ENCODE assay signal across 8 cellular contexts in the genomic region with DNA sequence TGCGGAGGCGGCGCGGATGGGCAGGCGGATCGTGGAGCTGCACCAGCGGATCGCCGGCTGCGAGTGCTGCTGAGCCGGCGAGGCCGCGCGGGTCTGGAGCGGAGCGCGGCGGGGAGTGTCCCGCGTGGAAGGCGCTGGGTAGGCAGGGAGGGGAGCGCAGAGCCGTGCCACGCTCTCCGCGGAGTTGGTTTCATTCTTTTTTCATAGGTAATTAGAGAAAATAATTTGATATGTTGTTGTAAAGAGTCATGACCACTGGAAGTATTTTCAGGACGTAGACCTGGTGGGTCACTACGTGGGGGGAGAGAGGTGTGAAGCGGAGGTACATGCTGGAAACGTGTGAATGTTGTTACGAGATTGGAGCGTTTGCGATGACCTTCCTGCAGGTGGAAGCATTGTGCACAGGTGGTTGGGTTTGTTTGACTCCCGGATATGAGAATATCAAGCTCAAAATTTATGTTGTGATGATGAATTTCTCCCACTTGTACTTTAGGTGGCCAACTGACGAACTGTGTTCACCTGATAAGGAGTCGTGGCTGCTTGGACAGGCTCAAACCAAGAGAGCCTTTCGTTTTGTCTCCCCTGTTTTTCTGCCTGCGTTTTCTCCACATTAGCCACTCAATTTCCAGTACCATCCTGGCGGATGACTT. TPM values are rescaled to one million over a fixed set of nuclear protein-coding genes. Genes with fewer than 3 reads are reported as not detected.
DNase-seq lines count a peak whose midpoint lies in the region; TF ChIP-seq lines count a peak whose summit lies in the region.

No MANE protein-coding gene starts in this region.

- H3K27me3 ChIP-seq in HAP-1 (ENCODE audit: low read depth) = no peaks in the 10 kb centered on the region
- H3K27me3 ChIP-seq in liver (ENCODE audit: control insufficient read depth in 4 of 4, insufficient read depth in 4 of 4, low read length in 3 of 4) = no peaks in the 10 kb centered on the region

- H3K4me1 ChIP-seq in HAP-1 (peaks cover 32% of the 10 kb centered on the region), liver (ENCODE audit: control insufficient read depth in 4 of 4, insufficient read depth in 4 of 4, low read length in 3 of 4) (peaks cover 5 to 34% (median 23%) of the 10 kb centered on the region in 4 donors)

- peak; percentile 59 for TF ChIP-seq CTCF in GM12875 (IDR thresholded peaks at IDR 0.05; ENCODE audit: borderline replicate concordance, insufficient read depth, low read depth, low read length)
- TF ChIP-seq CTCF in cardiac fibroblast (IDR thresholded peaks at IDR 0.05; ENCODE audit: low read depth, low read length) = peak; percentile 18
- peak; percentile 46 for TF ChIP-seq CTCF in liver (IDR thresholded peaks at IDR 0.05; ENCODE audit: low read depth, low read length, missing input control)

- WGBS in liver = 6% methylated on average over 40 of the region's 40 CpGs

- H3K36me3 ChIP-seq in HAP-1 (replicated peaks) (peaks cover 18% of the 10 kb centered on the region), liver (ENCODE audit: control insufficient read depth in 4 of 4, insufficient read depth in 3 of 4, low read depth in 1 of 4, low read length in 3 of 4) (no peaks in the 10 kb centered on the region)

- peak overlapping the region; percentile 65 to 78 for H3K9ac ChIP-seq in liver (ENCODE audit: low read depth in 1 of 2, low read length in 2 of 2)

- peak overlapping the region; percentile 72 to 78 for H3K27ac ChIP-seq in liver (ENCODE audit: low read depth in 1 of 2, low read length in 2 of 2)

- peak; percentile 76 to 78 for TF ChIP-seq RAD21 in liver (IDR thresholded peaks at IDR 0.05)

- H3K4me3 ChIP-seq in GM12875 (ENCODE audit: low read depth, low read length) = peak overlapping the region; percentile 81
- H3K4me3 ChIP-seq in HAP-1 = peak overlapping the region; percentile 47
- peak overlapping the region; percentile 65 to 68 for H3K4me3 ChIP-seq in cardiac fibroblast (replicated peaks in 1 of 2; ENCODE audit: low read depth in 2 of 2, low read length in 2 of 2)
- H3K4me3 ChIP-seq in liver (ENCODE audit: low read depth in 1 of 3, low read length in 3 of 3) = peak overlapping the region; percentile 73 to 76 (median 74)

- DNase-seq in HAP-1 (ENCODE audit: low spot score in 2 of 2) = peak; percentile 45 to 51
- DNase-seq in LoVo (ENCODE audit: low spot score) = peak; percentile 68
- peak; percentile 48 for DNase-seq in T-helper 9 cell
- peak; percentile 31 to 34 for DNase-seq in cardiac fibroblast (ENCODE audit: low read depth in 2 of 2)
- peak; percentile 64 for DNase-seq in stimulated activated CD8-positive, alpha-beta memory T cell treated with anti-CD3 and anti-CD28 coated beads, Interleukin-4, amount 100 ng/mL, for 48 hours
- no peak for DNase-seq in DMS153 treated with DMSO at 0.1 percent for 48 hours (lab: John Stamatoyannopoulos, UW; ENCODE audit: unreplicated experiment)

- H3K9me3 ChIP-seq in HAP-1 (no peaks in the 10 kb centered on the region; the same call in 1 of the 2 replicates), liver (ENCODE audit: control insufficient read depth in 4 of 4, low read length in 3 of 4) (no peaks in the 10 kb centered on the region)

- in situ Hi-C loops in HAP-1 (cut with MboI; ENCODE audit: low sequenced_read_pairs) = no loop called here

TF ChIP-seq in liver, 16 proteins besides CTCF, POLR2A, EP300 and RAD21:
- TF ChIP-seq EGR1 (IDR thresholded peaks at IDR 0.05; ENCODE audit: low read depth in 2 of 2) = no peak
- no peak for TF ChIP-seq YY1 (IDR thresholded peaks at IDR 0.05)

RNA-seq across cellular contexts. Expression of gene S100P, which starts 19.1 kb away (rescaled TPM):
- 1 to 10 TPM in 1 of 2 donors, under 1 TPM in 1; 0.42 to 3.1 TPM for total RNA-seq in liver
- 1 to 10 TPM; 1.7 to 2.9 TPM for polyA plus RNA-seq in liver

RNA-seq across cellular contexts. Expression of gene MRFAP1, which starts 34.1 kb away (rescaled TPM):
- 10 to 100 TPM; 78.5 to 87.3 TPM for total RNA-seq in liver
- polyA plus RNA-seq in liver = 100 to 1,000 TPM; 121 to 176 TPM

RNA-seq across cellular contexts. Expression of gene MRFAP1L1, which starts 35.0 kb away (rescaled TPM):
- total RNA-seq in liver = 10 to 100 TPM; 30.2 to 41.8 TPM
- 10 to 100 TPM; 29.8 to 31.2 TPM for polyA plus RNA-seq in liver

RNA-seq across cellular contexts. Expression of gene BLOC1S4, which starts 41.3 kb away (rescaled TPM):
- total RNA-seq in liver = 1 to 10 TPM; 4.9 to 7.7 TPM
- 1 to 10 TPM; 5.0 to 5.8 TPM for polyA plus RNA-seq in liver
